ENCODE assay signal across 9 cellular contexts in the genomic region with DNA sequence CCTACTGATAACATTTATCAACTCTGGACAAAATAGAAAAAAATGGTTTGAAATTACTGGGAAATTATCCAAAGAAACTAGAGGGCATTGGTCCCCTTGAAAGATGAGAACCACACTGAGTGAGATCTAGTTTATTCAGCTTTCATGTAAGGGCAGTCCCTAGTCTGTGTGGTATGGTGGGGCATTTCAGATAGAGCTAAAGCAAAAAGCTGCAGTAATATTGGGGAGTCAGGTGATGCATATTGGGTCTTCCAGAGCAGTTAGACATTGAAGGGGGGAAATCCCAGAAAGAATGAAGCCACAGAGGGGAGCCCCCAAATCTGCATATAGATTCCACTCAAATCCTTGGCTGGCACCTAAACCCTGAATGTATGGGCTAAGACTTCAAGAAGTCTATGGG.
"Had no signal": no experiment of that assay in that cellular context is flagged by ENCODE, and none has a peak within 500 bp of the region (broad histone marks: within the 10 kb centered on the region; RNA-seq: fewer than 3 reads in every experiment).

No MANE protein-coding gene starts in this region.

- H2AFZ ChIP-seq: GM23338 had no signal

- H3K4me1 ChIP-seq: HAP-1 had no signal

- H3K4me3 ChIP-seq: GM23338, HAP-1, K562 had no signal

- ATAC-seq: GM23338, HCT116, K562 had no signal

- FAIRE-seq: HTR-8/SVneo, K562 had no signal

- H3K36me3 ChIP-seq: HAP-1 had no signal

- H3K9me3 ChIP-seq: HAP-1 had no signal

- H3K4me3 Mint-ChIP-seq: GM23338, HFFc6 had no signal

- H3K27ac Mint-ChIP-seq: GM23338, HFFc6 had no signal

- DNase-seq: H7, HFFc6, IMR-90, KG1 had no signal
